Comparison of ENCODE assay signal across 1 cellular context in the genomic region with DNA sequence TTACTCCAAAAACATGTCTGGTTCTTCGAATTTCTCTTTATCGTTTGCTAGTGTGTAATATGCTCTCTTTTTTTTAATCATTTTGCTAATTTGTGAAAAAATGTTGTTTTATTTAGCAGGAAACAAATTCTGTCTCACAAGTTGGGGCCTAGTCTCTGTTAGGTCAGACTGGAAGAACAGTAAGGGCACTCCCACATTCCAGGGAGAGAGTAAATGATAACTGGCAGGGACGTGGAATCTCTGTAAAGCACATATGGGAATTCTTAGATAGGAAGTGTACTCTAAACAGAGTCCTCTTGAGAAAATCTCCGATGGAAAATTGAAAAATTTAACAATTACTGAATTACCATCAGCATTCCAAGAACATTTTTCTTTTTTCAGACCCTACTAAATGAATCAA.
TF ChIP-seq lines count a peak whose summit lies in the region.

No MANE protein-coding gene starts in this region.

TF ChIP-seq in IMR-90, 13 proteins besides CTCF, POLR2A, EP300 and RAD21 (continued from another document):
- TF ChIP-seq, protein P1, sequence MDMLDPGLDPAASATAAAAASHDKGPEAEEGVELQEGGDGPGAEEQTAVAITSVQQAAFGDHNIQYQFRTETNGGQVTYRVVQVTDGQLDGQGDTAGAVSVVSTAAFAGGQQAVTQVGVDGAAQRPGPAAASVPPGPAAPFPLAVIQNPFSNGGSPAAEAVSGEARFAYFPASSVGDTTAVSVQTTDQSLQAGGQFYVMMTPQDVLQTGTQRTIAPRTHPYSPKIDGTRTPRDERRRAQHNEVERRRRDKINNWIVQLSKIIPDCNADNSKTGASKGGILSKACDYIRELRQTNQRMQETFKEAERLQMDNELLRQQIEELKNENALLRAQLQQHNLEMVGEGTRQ (IDR thresholded peaks at IDR 0.05; ENCODE audit: low read depth, low read length), result no peak
- no peak for TF ChIP-seq MXI1 (IDR thresholded peaks at IDR 0.05; ENCODE audit: borderline replicate concordance, low read depth, low read length)
